Comparison of ENCODE assay signal across 2 cellular contexts in the genomic region with DNA sequence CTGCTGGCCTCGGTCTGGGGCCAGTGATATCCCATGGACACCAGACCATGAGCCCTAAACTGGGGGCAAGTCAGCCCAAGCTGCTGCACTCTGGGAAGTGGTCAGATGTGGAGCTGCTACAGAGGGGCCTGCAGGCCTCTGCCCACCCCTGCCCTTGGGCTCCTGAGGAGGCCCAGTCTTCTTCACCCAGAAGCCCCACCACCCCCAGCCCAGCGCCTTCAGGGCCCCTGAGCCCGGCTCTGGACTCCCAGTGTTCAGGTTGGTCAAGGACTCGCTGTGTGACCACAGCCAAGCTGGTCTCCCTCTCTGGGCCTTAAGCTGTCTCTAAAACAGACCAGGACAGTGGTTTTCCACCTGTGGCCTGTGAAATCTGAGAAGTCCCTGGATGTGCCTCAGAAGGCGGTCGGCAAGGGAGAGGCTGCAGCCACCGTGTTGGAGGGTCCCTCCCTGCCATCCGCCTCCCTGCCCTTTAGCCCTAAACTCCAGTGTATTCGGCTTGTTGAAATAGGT.
TF ChIP-seq lines count a peak whose summit lies in the region.

No MANE protein-coding gene starts in this region.

TF ChIP-seq in HepG2, 621 proteins besides CTCF, POLR2A, EP300 and RAD21:
- no peak for TF ChIP-seq ZNF251 (CRISPR knock-in tag; IDR thresholded peaks at IDR 0.05)
- no peak for TF ChIP-seq GABPA (IDR thresholded peaks at IDR 0.05; ENCODE audit: low read depth, low read length)
- TF ChIP-seq GABPA (CRISPR knock-in tag; IDR thresholded peaks at IDR 0.05; ENCODE audit: low read depth) = no peak
- no peak for TF ChIP-seq ZNF570 (CRISPR knock-in tag; IDR thresholded peaks at IDR 0.05; ENCODE audit: borderline replicate concordance)
- TF ChIP-seq MAF1 (CRISPR knock-in tag; IDR thresholded peaks at IDR 0.05; ENCODE audit: borderline replicate concordance) = no peak
- no peak for TF ChIP-seq ZIK1 (CRISPR knock-in tag; IDR thresholded peaks at IDR 0.05; ENCODE audit: borderline replicate concordance, low read depth)
- TF ChIP-seq ZNF768 (CRISPR knock-in tag; IDR thresholded peaks at IDR 0.05) = peak; percentile 95

TF ChIP-seq in K562, 482 proteins besides CTCF, POLR2A, EP300 and RAD21:
- peak; percentile 65 for TF ChIP-seq ZFP36 (IDR thresholded peaks at IDR 0.05; ENCODE audit: low read depth, low read length, partially characterized antibody)
- no peak for TF ChIP-seq ZNF518B (CRISPR knock-in tag; IDR thresholded peaks at IDR 0.05)
TF ChIP-seq in K562: peak in this region for 1.
